Comparison of ENCODE assay signal across 8 cellular contexts in genomic region chr6:28399370-28400121, GRCh38. TPM values are rescaled to one million over a fixed set of nuclear protein-coding genes. Genes with fewer than 3 reads are reported as not detected.
DNase-seq lines count a peak whose midpoint lies in the region; ATAC-seq, FAIRE-seq and TF ChIP-seq lines count a peak whose summit lies in the region.

Gene ZSCAN12 (minus strand): TSS chr6:28399747. CDS start chr6:28398405, 1,342 bp downstream.

- H3K27me3 Mint-ChIP-seq in activated B cell treated with CpG ODN at 0.5 μM for 24 hours = peaks cover 34% of the 10 kb centered on the region

- peak; percentile 96 for TF ChIP-seq POLR2A in GM12892 (IDR thresholded peaks at IDR 0.05; ENCODE audit: low read depth, low read length)

- ATAC-seq in HG02852 (IDR thresholded peaks at IDR 0.05; ENCODE audit: unreplicated experiment) = peak; percentile 79
- peak; percentile 89 for ATAC-seq in activated B cell treated with CpG ODN at 0.5 μM for 24 hours (ENCODE audit: low read depth)
- ATAC-seq in HG03457 (IDR thresholded peaks at IDR 0.05; ENCODE audit: unreplicated experiment) = no peak

- FAIRE-seq in GM12892 (lab: Jason Lieb, UNC) = peak; percentile 94

- DNase-seq in GM12892 (ENCODE audit: insufficient read length) = peak; percentile 55
- DNase-seq in NCI-H2081 treated with DMSO at 0.1 percent for 48 hours (lab: John Stamatoyannopoulos, UW) = peak; percentile 57
- DNase-seq in activated B cell treated with CpG ODN at 0.5 μM for 24 hours = peak; percentile 79
- peak in 59 of 61 donors; percentile 1 to 89 (median 72) for DNase-seq in caudate nucleus (lab: John Stamatoyannopoulos, UW)
- DNase-seq in iris pigment epithelial cell (ENCODE audit: low read depth) = peak; percentile 84
- DNase-seq in stimulated activated CD4-positive, alpha-beta T cell treated with anti-CD3 and anti-CD28 coated beads, Interleukin-12 subunit alpha, Interleukin-12 subunit beta, amount 100 ng/mL, for 24 hours (ENCODE audit: low read depth in 2 of 2) = peak; percentile 78 to 79

- H3K4me1 Mint-ChIP-seq in activated B cell treated with CpG ODN at 0.5 μM for 24 hours = peaks cover 42% of the 10 kb centered on the region

- peak within 1 kb of the TSS; percentile 32 for H3K27ac ChIP-seq in caudate nucleus (ENCODE audit: low read depth, low read length)

- POLR2A ChIA-PET in activated B cell treated with CpG ODN at 0.5 μM for 24 hours (lab: Charles Lee) = interaction anchor here (0.7 to 4.4 kb wide), 11 partner anchors 10 to 561 kb away, joined by 3 to 37 read pairs (median 7); partner anchors contain the start of genes ZKSCAN4, ZKSCAN8, ZSCAN23 and ZSCAN26

- TF ChIP-seq CTCF in activated B cell treated with CpG ODN at 0.5 μM for 24 hours (IDR thresholded peaks at IDR 0.05) = no peak

- H3K36me3 Mint-ChIP-seq in activated B cell treated with CpG ODN at 0.5 μM for 24 hours (ENCODE audit: low read depth) = peaks cover 37% of the 10 kb centered on the region

- peak within 1 kb of the TSS; percentile 95 for H3K27ac Mint-ChIP-seq in activated B cell treated with CpG ODN at 0.5 μM for 24 hours

- H3K4me3 Mint-ChIP-seq in activated B cell treated with CpG ODN at 0.5 μM for 24 hours = peak within 1 kb of the TSS; percentile 97

- CTCF ChIA-PET in activated B cell treated with CpG ODN at 0.5 μM for 24 hours (lab: Charles Lee) = interaction anchor here (1.1 to 3.3 kb wide), 2 partner anchors 14 to 16 kb away, joined by 3 to 11 read pairs; no protein-coding TSS in a partner anchor

- peaks cover 3% of the 10 kb centered on the region for H3K9me3 Mint-ChIP-seq in activated B cell treated with CpG ODN at 0.5 μM for 24 hours

- intact Hi-C loops in activated B cell treated with CpG ODN at 0.5 μM for 24 hours (cut with micrococcal nuclease) = loop anchor here (1.0 to 5.0 kb wide), 13 partner anchors 16 to 1011 kb away; partner anchors contain the start of genes ZKSCAN4, ZKSCAN8, ZNF184 and ZNF391

RNA-seq across cellular contexts. Expression of gene ZSCAN12, which starts in this region (rescaled TPM):
- polyA plus RNA-seq in GM12892 (2012; ENCODE audit: missing spikeins) = 5.4 TPM
- total RNA-seq in activated B cell treated with CpG ODN at 0.5 μM for 24 hours = 12.8 and 13.0 TPM in 2 replicates
